ENCODE assay signal across 30 cellular contexts in genomic region chr2:150292807-150293206, GRCh38.
DNase-seq lines count a peak whose midpoint lies in the region; ATAC-seq, FAIRE-seq and TF ChIP-seq lines count a peak whose summit lies in the region.
"Had no signal": no experiment of that assay in that cellular context is flagged by ENCODE, and none has a peak within 500 bp of the region (broad histone marks: within the 10 kb centered on the region; RNA-seq: fewer than 3 reads in every experiment).

No MANE protein-coding gene starts in this region.

- DNase-seq in AG08395 (ENCODE audit: low spot score) (peak; percentile 22), HFFc6 (peak; percentile 18), fibroblast of pulmonary artery (ENCODE audit: low read depth) (peak; percentile 41), NCI-H510A treated with DMSO at 0.1 percent for 48 hours (lab: John Stamatoyannopoulos, UW) (no peak), glutamatergic neuron (no peak), frontal cortex (ENCODE audit: low spot score in 2 of 2) (no peak), NCI-H2171 treated with DMSO at 0.1 percent for 48 hours (lab: John Stamatoyannopoulos, UW) (no peak)
- DNase-seq: activated CD8-positive, alpha-beta T cell treated with anti-CD3 and anti-CD28 coated beads, Interleukin-2, amount 10 ng/mL, durations not matched to agents 7 days and 5 days; activated naive CD4-positive, alpha-beta T cell treated with anti-CD3 and anti-CD28 coated beads, Interleukin-2, amount 10 ng/mL, durations not matched to agents 7 days and 5 days; BE2C; CD8-positive, alpha-beta T cell; H9; left colon; MM.1S; NCI-H1436; NCI-H2107; NCI-H524; SHP77; stimulated activated CD4-positive, alpha-beta T cell treated with anti-CD3 and anti-CD28 coated beads, Interleukin-4, amount 100 ng/mL, for 4 hours; SW 1271 had no signal

- peak; percentile 82 for ATAC-seq in SK-N-SH treated with all-trans-retinoic acid at 6 μM for 48 hours
- ATAC-seq: A549; activated CD8-positive, alpha-beta T cell treated with anti-CD3 and anti-CD28 coated beads, Interleukin-2, amount 10 ng/mL, durations not matched to agents 7 days and 5 days; activated T-helper 17 cell treated with anti-CD3 and anti-CD28 coated beads, Interleukin-2, amount 50 U/mL, for 72 hours; CD8-positive, alpha-beta T cell; gastroesophageal sphincter; GM12878; left colon; Panc1 had no signal

- H3K27me3 Mint-ChIP-seq in HFFc6 (ENCODE audit: insufficient read depth) = no peaks in the 10 kb centered on the region
- no peaks in the 10 kb centered on the region for H3K27me3 Mint-ChIP-seq in glutamatergic neuron (ENCODE audit: unreplicated experiment)
- H3K27me3 Mint-ChIP-seq: activated naive CD4-positive, alpha-beta T cell treated with anti-CD3 and anti-CD28 coated beads, Interleukin-2, amount 10 ng/mL, durations not matched to agents 7 days and 5 days; activated T-helper 17 cell treated with anti-CD3 and anti-CD28 coated beads, Interleukin-2, amount 50 U/mL, for 72 hours had no signal

- no peak overlapping the region for H3K4me3 ChIP-seq in fibroblast of pulmonary artery (replicated peaks; ENCODE audit: low read depth, low read length)
- H3K4me3 ChIP-seq: A549, gastroesophageal sphincter, GM12878, hepatocyte, tibial nerve had no signal

- H3K36me3 Mint-ChIP-seq in HFFc6 (ENCODE audit: low read depth) = no peaks in the 10 kb centered on the region
- H3K36me3 Mint-ChIP-seq in glutamatergic neuron (ENCODE audit: unreplicated experiment) = no peaks in the 10 kb centered on the region
- H3K36me3 Mint-ChIP-seq: activated naive CD4-positive, alpha-beta T cell treated with anti-CD3 and anti-CD28 coated beads, Interleukin-2, amount 10 ng/mL, durations not matched to agents 7 days and 5 days; CD8-positive, alpha-beta T cell had no signal

- FAIRE-seq in frontal cortex (lab: Jason Lieb, UNC) = no peak
- FAIRE-seq: A549, colon, GM12878 had no signal

- TF ChIP-seq CTCF in HFFc6 (IDR thresholded peaks at IDR 0.05) = no peak
- TF ChIP-seq CTCF in fibroblast of pulmonary artery (IDR thresholded peaks at IDR 0.05; ENCODE audit: low read length, missing control alignments) = no peak
- no peak for TF ChIP-seq CTCF in glutamatergic neuron (IDR thresholded peaks at IDR 0.05; ENCODE audit: partially characterized antibody, unreplicated experiment)

- H3K4me1 Mint-ChIP-seq in HFFc6 (ENCODE audit: low read depth) = peaks cover 31% of the 10 kb centered on the region
- H3K4me1 Mint-ChIP-seq in glutamatergic neuron (ENCODE audit: low read depth, unreplicated experiment) = no peaks in the 10 kb centered on the region
- H3K4me1 Mint-ChIP-seq: activated naive CD4-positive, alpha-beta T cell treated with anti-CD3 and anti-CD28 coated beads, Interleukin-2, amount 10 ng/mL, durations not matched to agents 7 days and 5 days; activated T-helper 17 cell treated with anti-CD3 and anti-CD28 coated beads, Interleukin-2, amount 50 U/mL, for 72 hours; H9 had no signal

- H3K9me3 Mint-ChIP-seq in HFFc6 = no peaks in the 10 kb centered on the region
- H3K9me3 Mint-ChIP-seq in glutamatergic neuron (ENCODE audit: unreplicated experiment) = no peaks in the 10 kb centered on the region
- H3K9me3 Mint-ChIP-seq: activated naive CD4-positive, alpha-beta T cell treated with anti-CD3 and anti-CD28 coated beads, Interleukin-2, amount 10 ng/mL, durations not matched to agents 7 days and 5 days; activated T-helper 17 cell treated with anti-CD3 and anti-CD28 coated beads, Interleukin-2, amount 50 U/mL, for 72 hours; CD8-positive, alpha-beta T cell had no signal

- H3K4me3 Mint-ChIP-seq in HFFc6 = no peak overlapping the region
- no peak overlapping the region for H3K4me3 Mint-ChIP-seq in glutamatergic neuron (ENCODE audit: unreplicated experiment)
- H3K4me3 Mint-ChIP-seq: activated CD8-positive, alpha-beta T cell treated with anti-CD3 and anti-CD28 coated beads, Interleukin-2, amount 10 ng/mL, durations not matched to agents 7 days and 5 days; activated naive CD4-positive, alpha-beta T cell treated with anti-CD3 and anti-CD28 coated beads, Interleukin-2, amount 10 ng/mL, durations not matched to agents 7 days and 5 days; activated T-helper 17 cell treated with anti-CD3 and anti-CD28 coated beads, Interleukin-2, amount 50 U/mL, for 72 hours; CD8-positive, alpha-beta T cell; H9; nephron had no signal

- H3K27ac Mint-ChIP-seq in HFFc6 = no peak overlapping the region
- H3K27ac Mint-ChIP-seq in glutamatergic neuron (ENCODE audit: unreplicated experiment) = no peak overlapping the region
- H3K27ac Mint-ChIP-seq: activated CD8-positive, alpha-beta T cell treated with anti-CD3 and anti-CD28 coated beads, Interleukin-2, amount 10 ng/mL, durations not matched to agents 7 days and 5 days; activated naive CD4-positive, alpha-beta T cell treated with anti-CD3 and anti-CD28 coated beads, Interleukin-2, amount 10 ng/mL, durations not matched to agents 7 days and 5 days; activated T-helper 17 cell treated with anti-CD3 and anti-CD28 coated beads, Interleukin-2, amount 50 U/mL, for 72 hours; CD8-positive, alpha-beta T cell; H9 had no signal

TF ChIP-seq in SK-N-SH treated with all-trans-retinoic acid at 6 μM for 48 hours, 23 proteins besides CTCF, POLR2A, EP300 and RAD21 (continues in another document):
- TF ChIP-seq GLIS3 (CRISPR knock-in tag; IDR thresholded peaks at IDR 0.05) = no peak
- no peak for TF ChIP-seq ZFP30 (CRISPR knock-in tag; IDR thresholded peaks at IDR 0.05)
- TF ChIP-seq ZFP3 (CRISPR knock-in tag; IDR thresholded peaks at IDR 0.05) = no peak
- no peak for TF ChIP-seq OSR1 (CRISPR knock-in tag; IDR thresholded peaks at IDR 0.05)
- TF ChIP-seq, protein P1, sequence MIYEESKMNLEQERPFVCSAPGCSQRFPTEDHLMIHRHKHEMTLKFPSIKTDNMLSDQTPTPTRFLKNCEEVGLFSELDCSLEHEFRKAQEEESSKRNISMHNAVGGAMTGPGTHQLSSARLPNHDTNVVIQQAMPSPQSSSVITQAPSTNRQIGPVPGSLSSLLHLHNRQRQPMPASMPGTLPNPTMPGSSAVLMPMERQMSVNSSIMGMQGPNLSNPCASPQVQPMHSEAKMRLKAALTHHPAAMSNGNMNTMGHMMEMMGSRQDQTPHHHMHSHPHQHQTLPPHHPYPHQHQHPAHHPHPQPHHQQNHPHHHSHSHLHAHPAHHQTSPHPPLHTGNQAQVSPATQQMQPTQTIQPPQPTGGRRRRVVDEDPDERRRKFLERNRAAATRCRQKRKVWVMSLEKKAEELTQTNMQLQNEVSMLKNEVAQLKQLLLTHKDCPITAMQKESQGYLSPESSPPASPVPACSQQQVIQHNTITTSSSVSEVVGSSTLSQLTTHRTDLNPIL (CRISPR knock-in tag; IDR thresholded peaks at IDR 0.05; ENCODE audit: low read depth) = no peak
- TF ChIP-seq RARB (CRISPR knock-in tag; IDR thresholded peaks at IDR 0.05) = no peak
- TF ChIP-seq TOX (CRISPR knock-in tag; IDR thresholded peaks at IDR 0.05; ENCODE audit: borderline replicate concordance) = no peak
- TF ChIP-seq ZC3H10 (CRISPR knock-in tag; IDR thresholded peaks at IDR 0.05) = no peak
- TF ChIP-seq POU6F1 (CRISPR knock-in tag; IDR thresholded peaks at IDR 0.05; ENCODE audit: borderline replicate concordance, low read depth) = no peak
- TF ChIP-seq BACH2 (CRISPR knock-in tag; IDR thresholded peaks at IDR 0.05; ENCODE audit: borderline replicate concordance) = no peak
- TF ChIP-seq ZNF565 (CRISPR knock-in tag; conservative IDR thresholded peaks at IDR 0.05; ENCODE audit: low read depth) = no peak
- no peak for TF ChIP-seq ISL1 (CRISPR knock-in tag; IDR thresholded peaks at IDR 0.05)
- TF ChIP-seq PPARA (CRISPR knock-in tag; IDR thresholded peaks at IDR 0.05; ENCODE audit: borderline replicate concordance) = no peak
- TF ChIP-seq, protein P2, sequence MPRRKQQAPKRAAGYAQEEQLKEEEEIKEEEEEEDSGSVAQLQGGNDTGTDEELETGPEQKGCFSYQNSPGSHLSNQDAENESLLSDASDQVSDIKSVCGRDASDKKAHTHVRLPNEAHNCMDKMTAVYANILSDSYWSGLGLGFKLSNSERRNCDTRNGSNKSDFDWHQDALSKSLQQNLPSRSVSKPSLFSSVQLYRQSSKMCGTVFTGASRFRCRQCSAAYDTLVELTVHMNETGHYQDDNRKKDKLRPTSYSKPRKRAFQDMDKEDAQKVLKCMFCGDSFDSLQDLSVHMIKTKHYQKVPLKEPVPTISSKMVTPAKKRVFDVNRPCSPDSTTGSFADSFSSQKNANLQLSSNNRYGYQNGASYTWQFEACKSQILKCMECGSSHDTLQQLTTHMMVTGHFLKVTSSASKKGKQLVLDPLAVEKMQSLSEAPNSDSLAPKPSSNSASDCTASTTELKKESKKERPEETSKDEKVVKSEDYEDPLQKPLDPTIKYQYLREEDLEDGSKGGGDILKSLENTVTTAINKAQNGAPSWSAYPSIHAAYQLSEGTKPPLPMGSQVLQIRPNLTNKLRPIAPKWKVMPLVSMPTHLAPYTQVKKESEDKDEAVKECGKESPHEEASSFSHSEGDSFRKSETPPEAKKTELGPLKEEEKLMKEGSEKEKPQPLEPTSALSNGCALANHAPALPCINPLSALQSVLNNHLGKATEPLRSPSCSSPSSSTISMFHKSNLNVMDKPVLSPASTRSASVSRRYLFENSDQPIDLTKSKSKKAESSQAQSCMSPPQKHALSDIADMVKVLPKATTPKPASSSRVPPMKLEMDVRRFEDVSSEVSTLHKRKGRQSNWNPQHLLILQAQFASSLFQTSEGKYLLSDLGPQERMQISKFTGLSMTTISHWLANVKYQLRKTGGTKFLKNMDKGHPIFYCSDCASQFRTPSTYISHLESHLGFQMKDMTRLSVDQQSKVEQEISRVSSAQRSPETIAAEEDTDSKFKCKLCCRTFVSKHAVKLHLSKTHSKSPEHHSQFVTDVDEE (CRISPR knock-in tag; IDR thresholded peaks at IDR 0.05) = no peak

Comparison
In these comparisons a context has a peak if more than half of its experiments do, and no peak if none do; other contexts are left out.
1. DNase-seq: peak in AG08395 (single experiment), HFFc6 (single experiment) and fibroblast of pulmonary artery (single experiment); none in NCI-H510A treated with DMSO at 0.1 percent for 48 hours (single experiment), glutamatergic neuron (single experiment), frontal cortex (0 of 2) and NCI-H2171 treated with DMSO at 0.1 percent for 48 hours (single experiment).